ENCODE assay signal across 1 cellular context in genomic region chr18:66440433-66440832, GRCh38.
TF ChIP-seq lines count a peak whose summit lies in the region.

No MANE protein-coding gene starts in this region.

TF ChIP-seq in HepG2, 621 proteins besides CTCF, POLR2A, EP300 and RAD21 (continued from another document and continues in another):
- no peak for TF ChIP-seq AFF4 (CRISPR knock-in tag; IDR thresholded peaks at IDR 0.05)
- TF ChIP-seq RBM39 (IDR thresholded peaks at IDR 0.05; ENCODE audit: low read depth, low read length, poor library complexity, severe bottlenecking) = no peak
- TF ChIP-seq MAFK (conservative IDR thresholded peaks at IDR 0.05 in 1 of 2, IDR thresholded peaks at IDR 0.05 in 1 of 2; ENCODE audit: low read length in 2 of 2) = peak; percentile 77 to 84
- peak; percentile 53 for TF ChIP-seq SAP130 (CRISPR knock-in tag; IDR thresholded peaks at IDR 0.05; ENCODE audit: low read depth)
- TF ChIP-seq ZSCAN25 (CRISPR knock-in tag; IDR thresholded peaks at IDR 0.05) = peak; percentile 65; the same call in 1 of the 2 replicates
- no peak for TF ChIP-seq SP4 (CRISPR knock-in tag; IDR thresholded peaks at IDR 0.05)
- TF ChIP-seq PHF21A (CRISPR knock-in tag; IDR thresholded peaks at IDR 0.05) = 0 out of 2 replicates have a peak, but pooled peaks have one; percentile 44
- 0 out of 2 replicates have a peak, but pooled peaks have one; percentile 40 for TF ChIP-seq MIER2 (CRISPR knock-in tag; IDR thresholded peaks at IDR 0.05)
- 0 out of 2 replicates have a peak, but pooled peaks have one; percentile 16 for TF ChIP-seq ELF3 (CRISPR knock-in tag; IDR thresholded peaks at IDR 0.05)
- TF ChIP-seq SOX13 (IDR thresholded peaks at IDR 0.05) = no peak
- peak in 1 of 2 experiments; percentile 45; a peak in 2 of 4 replicates for TF ChIP-seq SOX13 (CRISPR knock-in tag; conservative IDR thresholded peaks at IDR 0.05 in 1 of 2, IDR thresholded peaks at IDR 0.05 in 1 of 2)
- TF ChIP-seq BCL6 (CRISPR knock-in tag; IDR thresholded peaks at IDR 0.05) = 0 out of 2 replicates have a peak, but pooled peaks have one; percentile 33
- TF ChIP-seq ZMYM4 (CRISPR knock-in tag; IDR thresholded peaks at IDR 0.05) = peak; percentile 82
- 0 out of 2 replicates have a peak, but pooled peaks have one; percentile 24 for TF ChIP-seq HOXA5 (CRISPR knock-in tag; IDR thresholded peaks at IDR 0.05)
- TF ChIP-seq, protein P1, sequence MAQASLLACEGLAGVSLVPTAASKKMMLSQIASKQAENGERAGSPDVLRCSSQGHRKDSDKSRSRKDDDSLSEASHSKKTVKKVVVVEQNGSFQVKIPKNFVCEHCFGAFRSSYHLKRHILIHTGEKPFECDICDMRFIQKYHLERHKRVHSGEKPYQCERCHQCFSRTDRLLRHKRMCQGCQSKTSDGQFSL (CRISPR knock-in tag; IDR thresholded peaks at IDR 0.05) = no peak
- no peak for TF ChIP-seq SMAD3 (CRISPR knock-in tag; IDR thresholded peaks at IDR 0.05)
- TF ChIP-seq TEF (CRISPR knock-in tag; IDR thresholded peaks at IDR 0.05) = no peak
- peak; percentile 93 for TF ChIP-seq RARA (CRISPR knock-in tag; IDR thresholded peaks at IDR 0.05)
- TF ChIP-seq SIX4 (CRISPR knock-in tag; IDR thresholded peaks at IDR 0.05) = no peak
- TF ChIP-seq PAXIP1 (CRISPR knock-in tag; conservative IDR thresholded peaks at IDR 0.05) = peak; percentile 83
- TF ChIP-seq CENPT (CRISPR knock-in tag; IDR thresholded peaks at IDR 0.05; ENCODE audit: low read depth) = no peak
- TF ChIP-seq ZNF792 (CRISPR knock-in tag; IDR thresholded peaks at IDR 0.05) = no peak; the same call in 1 of the 2 replicates
- TF ChIP-seq TBX2 (CRISPR knock-in tag; IDR thresholded peaks at IDR 0.05; ENCODE audit: borderline replicate concordance) = peak; percentile 57; the same call in 1 of the 2 replicates
- TF ChIP-seq JUN (CRISPR knock-in tag; IDR thresholded peaks at IDR 0.05) = 0 out of 2 replicates have a peak, but pooled peaks have one; percentile 32
- peak; percentile 46; the same call in 1 of the 2 replicates for TF ChIP-seq WIZ (CRISPR knock-in tag; IDR thresholded peaks at IDR 0.05)
- TF ChIP-seq ZNF512B (CRISPR knock-in tag; IDR thresholded peaks at IDR 0.05; ENCODE audit: borderline replicate concordance) = no peak
- TF ChIP-seq ZNF747 (CRISPR knock-in tag; IDR thresholded peaks at IDR 0.05; ENCODE audit: borderline replicate concordance) = 0 out of 2 replicates have a peak, but pooled peaks have one; percentile 27
- TF ChIP-seq ZSCAN21 (CRISPR knock-in tag; IDR thresholded peaks at IDR 0.05; ENCODE audit: borderline replicate concordance) = peak; percentile 24; the same call in 1 of the 2 replicates
- no peak for TF ChIP-seq SMARCC2 (IDR thresholded peaks at IDR 0.05)
- no peak for TF ChIP-seq LBX2 (CRISPR knock-in tag; IDR thresholded peaks at IDR 0.05; ENCODE audit: borderline replicate concordance)
- peak; percentile 38; the same call in 1 of the 2 replicates for TF ChIP-seq FOXK1 (CRISPR knock-in tag; IDR thresholded peaks at IDR 0.05; ENCODE audit: borderline replicate concordance, low read depth)
- TF ChIP-seq CEBPG (CRISPR knock-in tag; IDR thresholded peaks at IDR 0.05) = peak; percentile 64
- 0 out of 2 replicates have a peak, but pooled peaks have one; percentile 28 for TF ChIP-seq ZNF605 (CRISPR knock-in tag; IDR thresholded peaks at IDR 0.05)
- peak; percentile 93 for TF ChIP-seq ZNF644 (CRISPR knock-in tag; IDR thresholded peaks at IDR 0.05; ENCODE audit: low read depth)
- peak; percentile 70; the same call in 1 of the 2 replicates for TF ChIP-seq TARDBP (CRISPR knock-in tag; IDR thresholded peaks at IDR 0.05)
- TF ChIP-seq ZFX (CRISPR knock-in tag; IDR thresholded peaks at IDR 0.05; ENCODE audit: low read depth) = peak; percentile 55
- TF ChIP-seq ZNF264 (CRISPR knock-in tag; IDR thresholded peaks at IDR 0.05) = peak; percentile 90
- TF ChIP-seq, protein P2, sequence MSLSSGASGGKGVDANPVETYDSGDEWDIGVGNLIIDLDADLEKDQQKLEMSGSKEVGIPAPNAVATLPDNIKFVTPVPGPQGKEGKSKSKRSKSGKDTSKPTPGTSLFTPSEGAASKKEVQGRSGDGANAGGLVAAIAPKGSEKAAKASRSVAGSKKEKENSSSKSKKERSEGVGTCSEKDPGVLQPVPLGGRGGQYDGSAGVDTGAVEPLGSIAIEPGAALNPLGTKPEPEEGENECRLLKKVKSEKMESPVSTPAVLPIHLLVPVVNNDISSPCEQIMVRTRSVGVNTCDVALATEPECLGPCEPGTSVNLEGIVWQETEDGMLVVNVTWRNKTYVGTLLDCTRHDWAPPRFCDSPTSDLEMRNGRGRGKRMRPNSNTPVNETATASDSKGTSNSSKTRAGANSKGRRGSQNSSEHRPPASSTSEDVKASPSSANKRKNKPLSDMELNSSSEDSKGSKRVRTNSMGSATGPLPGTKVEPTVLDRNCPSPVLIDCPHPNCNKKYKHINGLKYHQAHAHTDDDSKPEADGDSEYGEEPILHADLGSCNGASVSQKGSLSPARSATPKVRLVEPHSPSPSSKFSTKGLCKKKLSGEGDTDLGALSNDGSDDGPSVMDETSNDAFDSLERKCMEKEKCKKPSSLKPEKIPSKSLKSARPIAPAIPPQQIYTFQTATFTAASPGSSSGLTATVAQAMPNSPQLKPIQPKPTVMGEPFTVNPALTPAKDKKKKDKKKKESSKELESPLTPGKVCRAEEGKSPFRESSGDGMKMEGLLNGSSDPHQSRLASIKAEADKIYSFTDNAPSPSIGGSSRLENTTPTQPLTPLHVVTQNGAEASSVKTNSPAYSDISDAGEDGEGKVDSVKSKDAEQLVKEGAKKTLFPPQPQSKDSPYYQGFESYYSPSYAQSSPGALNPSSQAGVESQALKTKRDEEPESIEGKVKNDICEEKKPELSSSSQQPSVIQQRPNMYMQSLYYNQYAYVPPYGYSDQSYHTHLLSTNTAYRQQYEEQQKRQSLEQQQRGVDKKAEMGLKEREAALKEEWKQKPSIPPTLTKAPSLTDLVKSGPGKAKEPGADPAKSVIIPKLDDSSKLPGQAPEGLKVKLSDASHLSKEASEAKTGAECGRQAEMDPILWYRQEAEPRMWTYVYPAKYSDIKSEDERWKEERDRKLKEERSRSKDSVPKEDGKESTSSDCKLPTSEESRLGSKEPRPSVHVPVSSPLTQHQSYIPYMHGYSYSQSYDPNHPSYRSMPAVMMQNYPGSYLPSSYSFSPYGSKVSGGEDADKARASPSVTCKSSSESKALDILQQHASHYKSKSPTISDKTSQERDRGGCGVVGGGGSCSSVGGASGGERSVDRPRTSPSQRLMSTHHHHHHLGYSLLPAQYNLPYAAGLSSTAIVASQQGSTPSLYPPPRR (CRISPR knock-in tag; IDR thresholded peaks at IDR 0.05; ENCODE audit: borderline replicate concordance) = 0 out of 2 replicates have a peak, but pooled peaks have one; percentile 54
- peak; percentile 39; the same call in 1 of the 2 replicates for TF ChIP-seq ZNF768 (CRISPR knock-in tag; IDR thresholded peaks at IDR 0.05)
- no peak for TF ChIP-seq CREB3 (CRISPR knock-in tag; IDR thresholded peaks at IDR 0.05)
- TF ChIP-seq XRCC5 (optimal IDR thresholded peaks at IDR 0.05; ENCODE audit: low read length) = peak; percentile 65
- TF ChIP-seq, protein P3, sequence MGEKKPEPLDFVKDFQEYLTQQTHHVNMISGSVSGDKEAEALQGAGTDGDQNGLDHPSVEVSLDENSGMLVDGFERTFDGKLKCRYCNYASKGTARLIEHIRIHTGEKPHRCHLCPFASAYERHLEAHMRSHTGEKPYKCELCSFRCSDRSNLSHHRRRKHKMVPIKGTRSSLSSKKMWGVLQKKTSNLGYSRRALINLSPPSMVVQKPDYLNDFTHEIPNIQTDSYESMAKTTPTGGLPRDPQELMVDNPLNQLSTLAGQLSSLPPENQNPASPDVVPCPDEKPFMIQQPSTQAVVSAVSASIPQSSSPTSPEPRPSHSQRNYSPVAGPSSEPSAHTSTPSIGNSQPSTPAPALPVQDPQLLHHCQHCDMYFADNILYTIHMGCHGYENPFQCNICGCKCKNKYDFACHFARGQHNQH (CRISPR knock-in tag; IDR thresholded peaks at IDR 0.05) = peak; percentile 53; the same call in 1 of the 2 replicates
